ENCODE assay signal across 28 cellular contexts in the genomic region with DNA sequence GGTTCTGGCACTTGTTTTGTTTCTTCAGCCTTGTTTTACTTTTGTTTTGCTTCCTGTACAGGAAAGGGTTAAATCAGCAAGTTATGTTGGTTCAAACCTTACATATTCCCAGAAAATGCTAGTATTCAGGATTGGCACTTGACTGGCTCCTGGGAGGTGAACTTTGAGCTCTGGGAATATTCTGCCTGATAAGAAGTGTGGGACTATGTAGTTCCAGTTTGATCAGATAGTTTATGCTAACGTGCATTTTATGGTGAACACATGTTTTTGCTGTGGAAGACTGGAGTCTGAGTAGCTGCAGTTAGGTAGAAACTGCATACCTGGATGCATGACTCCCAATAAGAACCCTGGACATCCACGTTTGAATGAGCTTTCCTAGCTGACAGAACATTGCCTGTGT.
"Had no signal": no experiment of that assay in that cellular context is flagged by ENCODE, and none has a peak within 500 bp of the region (broad histone marks: within the 10 kb centered on the region; RNA-seq: fewer than 3 reads in every experiment).

No MANE protein-coding gene starts in this region.

- H3K4me1 Mint-ChIP-seq: endodermal cell, immature natural killer cell had no signal

- H3K9me3 ChIP-seq: gastrocnemius medialis, lower lobe of right lung had no signal

- H3K36me3 Mint-ChIP-seq: immature natural killer cell had no signal

- H3K36me3 ChIP-seq: esophagus squamous epithelium, gastrocnemius medialis, heart right ventricle, left lung, lower lobe of right lung had no signal

- FAIRE-seq: colon, endometrium, kidney had no signal

- H3K27ac Mint-ChIP-seq: dendritic cell treated with granulocyte-macrophage colony-stimulating factor and Interleukin-4, amounts not matched to agents 40 ng/mL and 50 ng/mL, for 4 days; effector memory CD8-positive, alpha-beta T cell; endodermal cell; immature natural killer cell; mesothelial cell of epicardium had no signal

- H3K4me1 ChIP-seq: esophagus squamous epithelium, gastrocnemius medialis, heart right ventricle, left lung, lower lobe of right lung had no signal

- H3K9me3 Mint-ChIP-seq: dendritic cell treated with granulocyte-macrophage colony-stimulating factor and Interleukin-4, amounts not matched to agents 40 ng/mL and 50 ng/mL, for 4 days had no signal

- H3K27me3 ChIP-seq: esophagus squamous epithelium, gastrocnemius medialis, heart right ventricle, left lung had no signal

- H3K27me3 Mint-ChIP-seq: dendritic cell treated with granulocyte-macrophage colony-stimulating factor and Interleukin-4, amounts not matched to agents 40 ng/mL and 50 ng/mL, for 4 days had no signal

- H3K4me3 ChIP-seq: coronary artery, esophagus squamous epithelium, gastrocnemius medialis, heart right ventricle, left lung, lower lobe of right lung, mucosa of descending colon had no signal

- DNase-seq: effector CD8-positive, alpha-beta T cell; effector memory CD8-positive, alpha-beta T cell; endodermal cell; erythroblast; esophagus squamous epithelium; foreskin fibroblast; foreskin melanocyte; gastrocnemius medialis; glutamatergic neuron; head of caudate nucleus; heart right ventricle; hypothalamus; immature natural killer cell; islet precursor cell; kidney; kidney glomerular epithelial cell; left lung; left ventricle myocardium superior; lower lobe of right lung; mesenchymal stem cell; mucosa of descending colon had no signal

- H3K27ac ChIP-seq: coronary artery, epithelial cell of prostate, esophagus squamous epithelium, gastrocnemius medialis, heart right ventricle, left lung, lower lobe of right lung had no signal

- H3K4me3 Mint-ChIP-seq: dendritic cell treated with granulocyte-macrophage colony-stimulating factor and Interleukin-4, amounts not matched to agents 40 ng/mL and 50 ng/mL, for 4 days; effector memory CD8-positive, alpha-beta T cell; endodermal cell; immature natural killer cell; mesothelial cell of epicardium had no signal

- ATAC-seq: effector memory CD8-positive, alpha-beta T cell; esophagus mucosa; gastrocnemius medialis; heart right ventricle; left lung; left ventricle myocardium superior; lower lobe of right lung; mucosa of descending colon had no signal
